Comparison of ENCODE assay signal across 1 cellular context in genomic region chr5:14038341-14038959, GRCh38.
A peak's percentile ranks its signal among the peaks of the same experiment; 100 is the strongest.
TF ChIP-seq lines count a peak whose summit lies in the region.

No MANE protein-coding gene starts in this region.

TF ChIP-seq in HepG2, 621 proteins besides CTCF, POLR2A, EP300 and RAD21 (continued from another document):
- TF ChIP-seq ARID5B (CRISPR knock-in tag; IDR thresholded peaks at IDR 0.05) (0 out of 2 replicates have a peak, but pooled peaks have one; percentile 34), FLYWCH1 (CRISPR knock-in tag; IDR thresholded peaks at IDR 0.05) (no peak), SAP130 (CRISPR knock-in tag; IDR thresholded peaks at IDR 0.05; ENCODE audit: low read depth) (peak; percentile 37), RARA (CRISPR knock-in tag; IDR thresholded peaks at IDR 0.05) (peak; percentile 73), ATF3 (CRISPR knock-in tag; IDR thresholded peaks at IDR 0.05) (0 out of 2 replicates have a peak, but pooled peaks have one; percentile 47), NFE2L2 (IDR thresholded peaks at IDR 0.05; ENCODE audit: low read length) (peak; percentile 4; the same call in 1 of the 2 replicates), FOXP1 (IDR thresholded peaks at IDR 0.05) (no peak), FOXP1 (CRISPR knock-in tag; IDR thresholded peaks at IDR 0.05) (peak; percentile 48; the same call in 1 of the 2 replicates), ELF3 (CRISPR knock-in tag; IDR thresholded peaks at IDR 0.05) (peak; percentile 59; the same call in 1 of the 2 replicates), NR2F1 (CRISPR knock-in tag; IDR thresholded peaks at IDR 0.05) (peak; percentile 40 to 42; a peak in 2 of 4 replicates), ZNF879 (CRISPR knock-in tag; IDR thresholded peaks at IDR 0.05) (no peak), FOSL2 (CRISPR knock-in tag; IDR thresholded peaks at IDR 0.05) (peak; percentile 86), NR2F6 (IDR thresholded peaks at IDR 0.05) (peak; percentile 44; the same call in 1 of the 2 replicates), NR2F6 (CRISPR knock-in tag; IDR thresholded peaks at IDR 0.05) (peak; percentile 46; the same call in 1 of the 2 replicates), JUND (CRISPR knock-in tag; IDR thresholded peaks at IDR 0.05) (0 out of 2 replicates have a peak, but pooled peaks have one; percentile 30), PHF20 (CRISPR knock-in tag; IDR thresholded peaks at IDR 0.05) (no peak), POLR2AphosphoS5 (IDR thresholded peaks at IDR 0.05; ENCODE audit: low read depth, low read length) (no peak), FOXA1 (IDR thresholded peaks at IDR 0.05) (no peak), FOXA1 (CRISPR knock-in tag; IDR thresholded peaks at IDR 0.05) (0 out of 2 replicates have a peak, but pooled peaks have one; percentile 29)
- TF ChIP-seq, protein P1, sequence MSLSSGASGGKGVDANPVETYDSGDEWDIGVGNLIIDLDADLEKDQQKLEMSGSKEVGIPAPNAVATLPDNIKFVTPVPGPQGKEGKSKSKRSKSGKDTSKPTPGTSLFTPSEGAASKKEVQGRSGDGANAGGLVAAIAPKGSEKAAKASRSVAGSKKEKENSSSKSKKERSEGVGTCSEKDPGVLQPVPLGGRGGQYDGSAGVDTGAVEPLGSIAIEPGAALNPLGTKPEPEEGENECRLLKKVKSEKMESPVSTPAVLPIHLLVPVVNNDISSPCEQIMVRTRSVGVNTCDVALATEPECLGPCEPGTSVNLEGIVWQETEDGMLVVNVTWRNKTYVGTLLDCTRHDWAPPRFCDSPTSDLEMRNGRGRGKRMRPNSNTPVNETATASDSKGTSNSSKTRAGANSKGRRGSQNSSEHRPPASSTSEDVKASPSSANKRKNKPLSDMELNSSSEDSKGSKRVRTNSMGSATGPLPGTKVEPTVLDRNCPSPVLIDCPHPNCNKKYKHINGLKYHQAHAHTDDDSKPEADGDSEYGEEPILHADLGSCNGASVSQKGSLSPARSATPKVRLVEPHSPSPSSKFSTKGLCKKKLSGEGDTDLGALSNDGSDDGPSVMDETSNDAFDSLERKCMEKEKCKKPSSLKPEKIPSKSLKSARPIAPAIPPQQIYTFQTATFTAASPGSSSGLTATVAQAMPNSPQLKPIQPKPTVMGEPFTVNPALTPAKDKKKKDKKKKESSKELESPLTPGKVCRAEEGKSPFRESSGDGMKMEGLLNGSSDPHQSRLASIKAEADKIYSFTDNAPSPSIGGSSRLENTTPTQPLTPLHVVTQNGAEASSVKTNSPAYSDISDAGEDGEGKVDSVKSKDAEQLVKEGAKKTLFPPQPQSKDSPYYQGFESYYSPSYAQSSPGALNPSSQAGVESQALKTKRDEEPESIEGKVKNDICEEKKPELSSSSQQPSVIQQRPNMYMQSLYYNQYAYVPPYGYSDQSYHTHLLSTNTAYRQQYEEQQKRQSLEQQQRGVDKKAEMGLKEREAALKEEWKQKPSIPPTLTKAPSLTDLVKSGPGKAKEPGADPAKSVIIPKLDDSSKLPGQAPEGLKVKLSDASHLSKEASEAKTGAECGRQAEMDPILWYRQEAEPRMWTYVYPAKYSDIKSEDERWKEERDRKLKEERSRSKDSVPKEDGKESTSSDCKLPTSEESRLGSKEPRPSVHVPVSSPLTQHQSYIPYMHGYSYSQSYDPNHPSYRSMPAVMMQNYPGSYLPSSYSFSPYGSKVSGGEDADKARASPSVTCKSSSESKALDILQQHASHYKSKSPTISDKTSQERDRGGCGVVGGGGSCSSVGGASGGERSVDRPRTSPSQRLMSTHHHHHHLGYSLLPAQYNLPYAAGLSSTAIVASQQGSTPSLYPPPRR (CRISPR knock-in tag; IDR thresholded peaks at IDR 0.05; ENCODE audit: borderline replicate concordance) = no peak
